Comparison of ENCODE assay signal across 8 cellular contexts in the genomic region with DNA sequence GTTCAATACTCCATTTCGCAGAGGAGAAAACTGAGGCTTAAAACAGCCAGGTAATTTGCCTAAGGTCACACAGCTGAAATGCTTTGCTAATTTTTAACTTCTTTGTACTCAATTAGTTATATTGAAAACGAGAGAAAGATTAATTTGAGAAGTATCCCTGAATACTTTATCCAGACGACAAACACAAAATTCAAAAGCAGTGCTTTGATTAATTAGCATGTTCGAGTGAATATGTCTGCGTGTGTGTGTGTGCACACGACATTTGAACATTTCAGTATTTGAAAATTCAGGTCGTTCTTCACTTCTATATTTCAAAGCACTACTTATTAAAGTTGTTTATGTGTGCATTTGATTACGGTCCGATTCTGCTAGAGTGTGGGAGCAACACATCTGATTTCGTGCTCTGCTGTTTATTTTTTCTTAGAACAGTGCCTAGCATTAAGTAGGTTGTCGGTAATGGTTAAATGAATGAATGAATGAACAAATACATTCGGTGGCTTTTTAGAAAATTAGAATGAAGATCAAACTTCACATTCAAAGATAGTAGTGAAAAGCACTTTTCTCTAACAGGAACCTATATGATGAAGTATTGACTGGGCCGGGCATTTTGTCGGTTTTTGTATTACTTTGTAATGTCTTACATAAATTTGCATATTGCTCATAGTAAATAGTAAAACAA. TPM values are rescaled to one million over a fixed set of nuclear protein-coding genes. Genes with fewer than 3 reads are reported as not detected.
DNase-seq lines count a peak whose midpoint lies in the region; FAIRE-seq and TF ChIP-seq lines count a peak whose summit lies in the region.

No MANE protein-coding gene starts in this region.

- FAIRE-seq in HTR-8/SVneo (lab: Jason Lieb, UNC), result no peak

- 5 to 28% methylated on average over 14 of the region's 14 CpGs for WGBS in sigmoid colon, 2 donors

- intact Hi-C loops in sigmoid colon (cut with DNase I), result loop anchor here (5.0 kb wide), 1 partner anchor 188 kb away; no protein-coding TSS in a partner anchor

- H3K4me3 ChIP-seq in H7 (ENCODE audit: insufficient read depth, low read depth, low read length) (peak overlapping the region; percentile 97), epithelial cell of proximal tubule (ENCODE audit: low read depth, low read length) (peak overlapping the region; percentile 92), sigmoid colon (peak overlapping the region; percentile 38 to 87 (median 86))

- peaks cover 14% of the 10 kb centered on the region for H3K36me3 ChIP-seq in H7 (replicated peaks; ENCODE audit: control insufficient read depth, insufficient read depth, low read length)
- H3K36me3 ChIP-seq in sigmoid colon, result peaks cover 0 to 5% (median 0%) of the 10 kb centered on the region in 4 donors

- no peak for TF ChIP-seq CTCF in epithelial cell of proximal tubule (conservative IDR thresholded peaks at IDR 0.05; ENCODE audit: low read depth, low read length)
- no peak for TF ChIP-seq CTCF in sigmoid colon (IDR thresholded peaks at IDR 0.05)

- H3K27me3 ChIP-seq in H7 (ENCODE audit: control insufficient read depth, insufficient read depth, low read length) (no peaks in the 10 kb centered on the region), sigmoid colon (no peaks in the 10 kb centered on the region)

- no peak for TF ChIP-seq EP300 in sigmoid colon (IDR thresholded peaks at IDR 0.05)

- H3K9me3 ChIP-seq in sigmoid colon, result no peaks in the 10 kb centered on the region

- no peak for DNase-seq in H7
- DNase-seq in epithelial cell of proximal tubule (ENCODE audit: low read depth), result no peak
- no peak for DNase-seq in sigmoid colon
- no peak for DNase-seq in HTR-8/SVneo (ENCODE audit: insufficient read length, low spot score)
- DNase-seq in NCI-H2196 (lab: John Stamatoyannopoulos, UW; ENCODE audit: unreplicated experiment), result no peak
- DNase-seq in hypothalamus (lab: John Stamatoyannopoulos, UW), result no peak
- DNase-seq in stimulated activated naive CD4-positive, alpha-beta T cell treated with Interleukin-2 at 50 U/mL for 16 hours (lab: John Stamatoyannopoulos, UW), result no peak

- TF ChIP-seq POLR2A in sigmoid colon (IDR thresholded peaks at IDR 0.05), result no peak

- H3K4me1 ChIP-seq in sigmoid colon, result peaks cover 0 to 36% (median 20%) of the 10 kb centered on the region in 4 donors

- peak overlapping the region; percentile 91 to 98 (median 94) for H3K27ac ChIP-seq in sigmoid colon

TF ChIP-seq in PFSK-1, 5 proteins besides CTCF, POLR2A, EP300 and RAD21:
- TF ChIP-seq SIN3A (IDR thresholded peaks at IDR 0.05; ENCODE audit: borderline replicate concordance, insufficient read depth, low read length), result peak; percentile 21; the same call in 1 of the 2 replicates
- TF ChIP-seq TAF1 (IDR thresholded peaks at IDR 0.05; ENCODE audit: borderline replicate concordance, insufficient read depth, low read length), result no peak
- no peak for TF ChIP-seq FOXP2 (optimal IDR thresholded peaks at IDR 0.05; ENCODE audit: borderline replicate concordance, extremely low read depth, extremely low read length, insufficient read depth)
- TF ChIP-seq POLR2AphosphoS5 (IDR thresholded peaks at IDR 0.05; ENCODE audit: low read depth, low read length), result no peak

RNA-seq across cellular contexts. Expression of a gene that starts 36.9 kb away (rescaled TPM):
- 58.0 and 60.7 TPM in 2 replicates for total RNA-seq in H7 (2014; rRNA removed; shearing (Covaris generic))
- 123 TPM for polyA plus RNA-seq in PFSK-1 (2012; ENCODE audit: insufficient read length, low read depth)
- total RNA-seq in epithelial cell of proximal tubule (59.3 and 95.1 TPM in 2 replicates), sigmoid colon (10 to 100 TPM; 71.6 to 84.3 (median 77.5) TPM)
- 10 to 100 TPM; 23.1 to 51.1 (median 24.6) TPM for polyA plus RNA-seq in sigmoid colon
